Comparison of ENCODE assay signal across 20 cellular contexts in genomic region chr13:56424246-56424645, GRCh38.
DNase-seq lines count a peak whose midpoint lies in the region; FAIRE-seq and TF ChIP-seq lines count a peak whose summit lies in the region.
"Had no signal": no experiment of that assay in that cellular context is flagged by ENCODE, and none has a peak within 500 bp of the region (broad histone marks: within the 10 kb centered on the region; RNA-seq: fewer than 3 reads in every experiment).

No MANE protein-coding gene starts in this region.

- H3K9ac ChIP-seq in H1 (replicated peaks in 1 of 4; ENCODE audit: extremely low read depth in 1 of 4, low read depth in 3 of 4, low read length in 3 of 4) (no peak overlapping the region), mesenchymal stem cell (ENCODE audit: low read length) (no peak overlapping the region), GM23248 (no peak overlapping the region)
- H3K9ac ChIP-seq: BLaER1, KMS-11 had no signal

- H2BK15ac ChIP-seq in H1 (ENCODE audit: low read length) (no peak overlapping the region), mesenchymal stem cell (ENCODE audit: low read depth, poor library complexity, severe bottlenecking) (no peak overlapping the region)

- H3K79me1 ChIP-seq in H1 (ENCODE audit: low read depth, low read length) (no peaks in the 10 kb centered on the region), mesenchymal stem cell (replicated peaks; ENCODE audit: low read length, poor library complexity, severe bottlenecking) (no peaks in the 10 kb centered on the region)

- no peak overlapping the region for H4K8ac ChIP-seq in H1 (ENCODE audit: extremely low read depth, insufficient read depth, low read length)
- no peak overlapping the region for H4K8ac ChIP-seq in mesenchymal stem cell (ENCODE audit: low read length)

- H2BK5ac ChIP-seq in H1 (ENCODE audit: low read depth, low read length) (no peak overlapping the region), mesenchymal stem cell (ENCODE audit: low read depth, low read length, poor library complexity, severe bottlenecking) (no peak overlapping the region)

- no peak overlapping the region for H3K27ac ChIP-seq in H1 (ENCODE audit: low read depth, low read length)
- no peak overlapping the region for H3K27ac ChIP-seq in mesenchymal stem cell (ENCODE audit: low read length, poor library complexity, severe bottlenecking)
- no peak overlapping the region for H3K27ac ChIP-seq in left ventricle myocardium inferior (replicated peaks)
- no peak overlapping the region for H3K27ac ChIP-seq in sigmoid colon
- no peak overlapping the region for H3K27ac ChIP-seq in GM23248
- H3K27ac ChIP-seq: 22Rv1, BLaER1, KMS-11, Peyer's patch had no signal

- TF ChIP-seq EP300 in H1 (IDR thresholded peaks at IDR 0.05; ENCODE audit: borderline replicate concordance in 1 of 2, low read depth in 2 of 2, low read length in 2 of 2) (no peak), sigmoid colon (IDR thresholded peaks at IDR 0.05) (no peak)

- FAIRE-seq in H1 (lab: Jason Lieb, UNC): no peak
- FAIRE-seq: HepG2 had no signal

- H3K9me3 ChIP-seq in H1 (ENCODE audit: insufficient read depth in 2 of 2, low read depth in 1 of 2, low read length in 1 of 2) (no peaks in the 10 kb centered on the region), mesenchymal stem cell (ENCODE audit: control insufficient read depth, low read length) (peaks cover 16% of the 10 kb centered on the region), left ventricle myocardium inferior (replicated peaks) (no peaks in the 10 kb centered on the region), sigmoid colon (no peaks in the 10 kb centered on the region), GM23248 (ENCODE audit: low read depth) (peaks cover 3% of the 10 kb centered on the region)
- H3K9me3 ChIP-seq: BLaER1, MG63, Peyer's patch had no signal

- H3F3A ChIP-seq in GM23248 (ENCODE audit: insufficient read depth): no peaks in the 10 kb centered on the region

- H3K4me1 ChIP-seq in H1 (replicated peaks in 1 of 4; ENCODE audit: control insufficient read depth in 3 of 4, insufficient read depth in 4 of 4, low read length in 3 of 4) (no peaks in the 10 kb centered on the region), mesenchymal stem cell (ENCODE audit: control insufficient read depth, insufficient read depth, low read depth, low read length) (no peaks in the 10 kb centered on the region), left ventricle myocardium inferior (no peaks in the 10 kb centered on the region), sigmoid colon (no peaks in the 10 kb centered on the region), GM23248 (ENCODE audit: insufficient read depth) (no peaks in the 10 kb centered on the region)
- H3K4me1 ChIP-seq: BLaER1, Peyer's patch had no signal

- H3K27me3 ChIP-seq in H1 (replicated peaks in 1 of 4; ENCODE audit: control insufficient read depth in 3 of 4, extremely low read depth in 1 of 4, insufficient read depth in 3 of 4, low read length in 3 of 4): no peaks in the 10 kb centered on the region
- no peaks in the 10 kb centered on the region for H3K27me3 ChIP-seq in mesenchymal stem cell (ENCODE audit: control insufficient read depth in 1 of 2, insufficient read depth in 1 of 2, low read length in 2 of 2)
- no peaks in the 10 kb centered on the region for H3K27me3 ChIP-seq in left ventricle myocardium inferior (ENCODE audit: low read depth)
- no peaks in the 10 kb centered on the region for H3K27me3 ChIP-seq in sigmoid colon
- no peaks in the 10 kb centered on the region for H3K27me3 ChIP-seq in GM23248 (replicated peaks; ENCODE audit: insufficient read depth)
- H3K27me3 ChIP-seq: BLaER1, MG63, Peyer's patch had no signal

- H2AFZ ChIP-seq in H1 (ENCODE audit: low read length) (peak overlapping the region; percentile 86), mesenchymal stem cell (ENCODE audit: low read depth, low read length) (no peak overlapping the region), GM23248 (no peak overlapping the region)

- no peak overlapping the region for H3K56ac ChIP-seq in H1 (replicated peaks; ENCODE audit: insufficient read length, low read depth, low read length)

- H3K4me3 ChIP-seq in H1 (ENCODE audit: extremely low read depth in 1 of 4, insufficient read depth in 2 of 4, low read depth in 3 of 4, low read length in 4 of 4): no peak overlapping the region
- H3K4me3 ChIP-seq in mesenchymal stem cell (ENCODE audit: insufficient read depth in 1 of 2, low read depth in 1 of 2, low read length in 2 of 2): no peak overlapping the region
- H3K4me3 ChIP-seq in left ventricle myocardium inferior: no peak overlapping the region
- no peak overlapping the region for H3K4me3 ChIP-seq in sigmoid colon
- no peak overlapping the region for H3K4me3 ChIP-seq in GM23248
- H3K4me3 ChIP-seq: BLaER1, MG63, Peyer's patch had no signal

- H3K4ac ChIP-seq in H1 (replicated peaks; ENCODE audit: insufficient read length, low read depth, low read length) (no peak overlapping the region), mesenchymal stem cell (ENCODE audit: low read depth in 1 of 2, low read length in 2 of 2) (no peak overlapping the region)

- no peak overlapping the region for H2BK12ac ChIP-seq in H1 (ENCODE audit: low read depth, low read length)
- no peak overlapping the region for H2BK12ac ChIP-seq in mesenchymal stem cell (ENCODE audit: low read length in 2 of 2)

- TF ChIP-seq CTCF in H1 (IDR thresholded peaks at IDR 0.05; ENCODE audit: control extremely low read depth in 1 of 3, insufficient read depth in 1 of 3, low read depth in 1 of 3, low read length in 3 of 3) (no peak), left ventricle myocardium inferior (IDR thresholded peaks at IDR 0.05; ENCODE audit: borderline replicate concordance) (no peak), sigmoid colon (IDR thresholded peaks at IDR 0.05) (no peak)

- CTCF ChIA-PET in H1 (lab: Charles Lee; ENCODE audit: partially characterized antibody): no interaction called here

- H3K36me3 ChIP-seq in H1 (ENCODE audit: control insufficient read depth in 2 of 4, insufficient read depth in 4 of 4, low read length in 3 of 4) (no peaks in the 10 kb centered on the region), mesenchymal stem cell (ENCODE audit: control insufficient read depth in 1 of 2, insufficient read depth in 2 of 2, low read depth in 1 of 2, low read length in 2 of 2) (no peaks in the 10 kb centered on the region), left ventricle myocardium inferior (no peaks in the 10 kb centered on the region), sigmoid colon (no peaks in the 10 kb centered on the region), GM23248 (ENCODE audit: low read depth) (no peaks in the 10 kb centered on the region)
- H3K36me3 ChIP-seq: BLaER1, MG63, Peyer's patch had no signal

- TF ChIP-seq POLR2A in H1 (IDR thresholded peaks at IDR 0.05; ENCODE audit: control extremely low read depth in 1 of 2, low read depth in 2 of 2, low read length in 2 of 2): no peak
- no peak for TF ChIP-seq POLR2A in sigmoid colon (IDR thresholded peaks at IDR 0.05)

- no peak for TF ChIP-seq RAD21 in H1 (IDR thresholded peaks at IDR 0.05 in 1 of 2, conservative IDR thresholded peaks at IDR 0.05 in 1 of 2; ENCODE audit: low read depth in 2 of 2, low read length in 2 of 2)

- DNase-seq in DMS 273 (lab: John Stamatoyannopoulos, UW; ENCODE audit: unreplicated experiment) (peak; percentile 39), DMS 273 treated with DMSO at 0.1 percent for 48 hours (lab: John Stamatoyannopoulos, UW) (no peak), NCI-H2171 treated with DMSO at 0.1 percent for 48 hours (lab: John Stamatoyannopoulos, UW) (peak; percentile 65), H1 (ENCODE audit: low read depth in 1 of 2, low spot score in 2 of 2) (no peak), mesenchymal stem cell (peak; percentile 1), left ventricle myocardium inferior (no peak), sigmoid colon (no peak), GM23248 (no peak)
- DNase-seq: CD8-positive, alpha-beta memory T cell; DMS153; MG63; NCI-H1092 treated with DMSO at 0.1 percent for 48 hours; NCI-H187 treated with DMSO at 0.1 percent for 48 hours; NCI-H2227 treated with DMSO at 0.1 percent for 48 hours; NCI-H526; Peyer's patch had no signal

- H3K18ac ChIP-seq in H1 (ENCODE audit: extremely low read depth, low read length) (no peak overlapping the region), mesenchymal stem cell (ENCODE audit: low read depth in 1 of 2, low read length in 2 of 2) (no peak overlapping the region)

- H3K9me2 ChIP-seq in GM23248 (ENCODE audit: insufficient read depth): no peaks in the 10 kb centered on the region

- in situ Hi-C loops in GM23248 (cut with MboI): no loop called here

- H3K14ac ChIP-seq in H1 (ENCODE audit: insufficient read length): no peak overlapping the region
- no peak overlapping the region for H3K14ac ChIP-seq in mesenchymal stem cell (ENCODE audit: low read length in 2 of 2)

- H3K23me2 ChIP-seq in H1 (ENCODE audit: low read depth, low read length): no peaks in the 10 kb centered on the region

- H3K23ac ChIP-seq in H1 (ENCODE audit: insufficient read length) (no peak overlapping the region), mesenchymal stem cell (ENCODE audit: low read length in 2 of 2) (no peak overlapping the region)

- WGBS in H1 (ENCODE audit: extremely low coverage in 1 of 2, insufficient coverage in 1 of 2, insufficient read length in 1 of 2, insufficient replicate concordance in 2 of 2, low coverage in 1 of 2, low lambda C conversion rate in 2 of 2, missing lambda C conversion rate in 1 of 2), 2 experiments: 79% methylated on average over 3 of the region's 3 CpGs; no CpG with 5 or more reads in 1 of the 2 experiments
- 40% methylated on average over 3 of the region's 3 CpGs for WGBS in mesenchymal stem cell
- 57 to 63% methylated on average over 3 of the region's 3 CpGs for WGBS in sigmoid colon, 2 donors
- WGBS in GM23248 (ENCODE audit: low coverage in 1 of 2, low lambda C conversion rate in 2 of 2, missing lambda C conversion rate in 2 of 2), 2 experiments: 22 to 24% methylated on average over 3 of the region's 3 CpGs

- H3K4me2 ChIP-seq in H1 (ENCODE audit: insufficient read depth in 1 of 2, low read depth in 2 of 2, low read length in 2 of 2): no peak overlapping the region
- no peak overlapping the region for H3K4me2 ChIP-seq in mesenchymal stem cell (ENCODE audit: low read length, poor library complexity, severe bottlenecking)
- no peak overlapping the region for H3K4me2 ChIP-seq in GM23248 (ENCODE audit: unreplicated experiment)
- H3K4me2 ChIP-seq: BLaER1, KMS-11 had no signal

- POLR2A ChIA-PET in H1 (lab: Charles Lee; ENCODE audit: partially characterized antibody): no interaction called here

- no peak overlapping the region for H2AK5ac ChIP-seq in H1 (ENCODE audit: low read depth, low read length)
- H2AK5ac ChIP-seq in mesenchymal stem cell (ENCODE audit: low read length, severe bottlenecking): no peak overlapping the region

- intact Hi-C loops in left ventricle myocardium inferior (cut with micrococcal nuclease) (no loop called here), sigmoid colon (cut with DNase I) (no loop called here)

- H2BK120ac ChIP-seq in H1 (replicated peaks; ENCODE audit: low read depth, low read length) (no peak overlapping the region), mesenchymal stem cell (ENCODE audit: low read depth, low read length) (no peak overlapping the region)

- H4K20me1 ChIP-seq in H1 (replicated peaks in 1 of 2; ENCODE audit: control insufficient read depth in 1 of 2, insufficient read depth in 2 of 2, low read length in 2 of 2) (no peaks in the 10 kb centered on the region), GM23248 (ENCODE audit: insufficient read depth) (no peaks in the 10 kb centered on the region)
- H4K20me1 ChIP-seq: BLaER1 had no signal

- H4K5ac ChIP-seq in H1 (ENCODE audit: insufficient read length, low read depth, low read length): no peak overlapping the region

- H4K91ac ChIP-seq in H1 (replicated peaks; ENCODE audit: insufficient read length, low read length) (no peak overlapping the region), mesenchymal stem cell (ENCODE audit: low read length) (no peak overlapping the region)

- H2BK20ac ChIP-seq in H1 (ENCODE audit: low read length): no peak overlapping the region

- H3K79me2 ChIP-seq in H1 (ENCODE audit: control insufficient read depth in 1 of 2, insufficient read depth in 2 of 2, low read length in 2 of 2) (no peaks in the 10 kb centered on the region), GM23248 (ENCODE audit: insufficient read depth) (no peaks in the 10 kb centered on the region)

Comparison
In these comparisons a context has a peak if more than half of its experiments do, and no peak if none do; other contexts are left out.
1. DNase-seq: peak in DMS 273 (single experiment), NCI-H2171 treated with DMSO at 0.1 percent for 48 hours (single experiment) and mesenchymal stem cell (single experiment); none in DMS 273 treated with DMSO at 0.1 percent for 48 hours (single experiment), H1 (0 of 2), left ventricle myocardium inferior (single experiment), sigmoid colon (single experiment) and GM23248 (single experiment).